In the genomic region with DNA sequence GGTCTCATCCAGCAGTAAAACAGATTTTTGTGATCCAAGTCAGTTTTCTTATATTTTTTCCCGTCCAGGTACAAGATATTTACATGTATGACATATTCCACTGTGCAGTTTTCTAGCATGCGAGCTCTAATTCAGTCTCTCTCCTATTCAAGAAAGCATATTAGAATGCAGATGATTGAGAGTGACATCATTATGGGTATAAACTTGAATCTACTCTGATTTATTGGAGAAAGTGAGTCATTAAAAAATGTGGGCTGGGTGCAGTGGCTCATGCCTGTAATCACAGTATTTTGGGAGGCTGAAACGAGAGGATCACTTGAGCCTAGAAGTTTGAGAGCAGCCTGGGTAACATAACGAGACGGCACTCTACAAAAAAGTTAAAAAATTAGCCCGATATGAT, we compare ENCODE assay signal across 17 cellular contexts. TPM values are rescaled to one million over a fixed set of nuclear protein-coding genes. Genes with fewer than 3 reads are reported as not detected.
DNase-seq lines count a peak whose midpoint lies in the region; ATAC-seq and TF ChIP-seq lines count a peak whose summit lies in the region.
"Had no signal": no experiment of that assay in that cellular context is flagged by ENCODE, and none has a peak within 500 bp of the region (broad histone marks: within the 10 kb centered on the region; RNA-seq: fewer than 3 reads in every experiment).

No MANE protein-coding gene starts in this region.

- H3K9me3 ChIP-seq in HEK293 (ENCODE audit: control insufficient read depth, insufficient read depth, low read depth, low read length), result no peaks in the 10 kb centered on the region
- H3K9me3 ChIP-seq: colonic mucosa had no signal

- H3K9me3 Mint-ChIP-seq in activated T-helper 17 cell treated with anti-CD3 and anti-CD28 coated beads, Interleukin-2, amount 50 U/mL, for 72 hours, result no peaks in the 10 kb centered on the region
- no peaks in the 10 kb centered on the region for H3K9me3 Mint-ChIP-seq in stimulated activated naive B cell treated with anti-CD40 and anti-IgM and Interleukin-4, amounts not matched to agents 10 μg/mL and 1 μg/mL and 100 μg/mL, for 72 hours

- no peak overlapping the region for H3K27ac ChIP-seq in HEK293 (ENCODE audit: extremely low read depth, low read depth, low read length)
- H3K27ac ChIP-seq: colonic mucosa, parathyroid adenoma had no signal

- peak overlapping the region; percentile 25 for H3K27ac Mint-ChIP-seq in activated T-helper 17 cell treated with anti-CD3 and anti-CD28 coated beads, Interleukin-2, amount 50 U/mL, for 72 hours
- no peak overlapping the region for H3K27ac Mint-ChIP-seq in stimulated activated naive B cell treated with anti-CD40 and anti-IgM and Interleukin-4, amounts not matched to agents 10 μg/mL and 1 μg/mL and 100 μg/mL, for 72 hours
- H3K27ac Mint-ChIP-seq: activated naive CD8-positive, alpha-beta T cell; B cell had no signal

- peaks cover 9% of the 10 kb centered on the region for H3K4me1 ChIP-seq in HEK293 (ENCODE audit: control insufficient read depth, insufficient read depth, low read length)
- H3K4me1 ChIP-seq: colonic mucosa, parathyroid adenoma had no signal

- TF ChIP-seq CTCF in HEK293 (tag by site-specific recombination; IDR thresholded peaks at IDR 0.05), result no peak

- peak; percentile 65 for ATAC-seq in activated T-helper 17 cell treated with anti-CD3 and anti-CD28 coated beads, Interleukin-2, amount 50 U/mL, for 72 hours (replicated peaks)
- ATAC-seq in GM18511 (IDR thresholded peaks at IDR 0.05; ENCODE audit: unreplicated experiment), result no peak
- no peak for ATAC-seq in stimulated activated naive B cell treated with anti-CD40 and anti-IgM and Interleukin-4, amounts not matched to agents 10 μg/mL and 1 μg/mL and 100 μg/mL, for 72 hours (replicated peaks)

- DNase-seq in AG08395 (ENCODE audit: low spot score) (peak; percentile 18), glomerular visceral epithelial cell (ENCODE audit: extremely low spot score) (peak; percentile 53), retina (no peak)
- DNase-seq in stimulated activated naive B cell treated with anti-CD40 and anti-IgM and Interleukin-4, amounts not matched to agents 10 μg/mL and 1 μg/mL and 100 μg/mL, for 72 hours, result no peak
- DNase-seq in stimulated activated CD8-positive, alpha-beta memory T cell treated with anti-CD3 and anti-CD28 coated beads, Interleukin-4, amount 100 ng/mL, for 48 hours, result no peak
- DNase-seq: activated CD8-positive, alpha-beta memory T cell treated with anti-CD3 and anti-CD28 coated beads, Interleukin-2, amount 50 U/mL, for 48 hours; colonic mucosa; DMS53; NCI-H187; NCI-H526 treated with DMSO at 0.1 percent for 48 hours; SHP77 treated with DMSO at 0.1 percent for 48 hours had no signal

- H3K4me1 Mint-ChIP-seq in activated T-helper 17 cell treated with anti-CD3 and anti-CD28 coated beads, Interleukin-2, amount 50 U/mL, for 72 hours, result peaks cover 11% of the 10 kb centered on the region
- H3K4me1 Mint-ChIP-seq in stimulated activated naive B cell treated with anti-CD40 and anti-IgM and Interleukin-4, amounts not matched to agents 10 μg/mL and 1 μg/mL and 100 μg/mL, for 72 hours, result peaks cover 3 to 7% of the 10 kb centered on the region in 2 donors

- CTCF ChIA-PET in HEK293 (lab: Yijun Ruan, JAX), result interaction anchor here (0.6 kb wide), 1 partner anchor 72 kb away, joined by 4 read pairs; no protein-coding TSS in a partner anchor

- peak overlapping the region; percentile 11 for H3K4me3 ChIP-seq in HEK293 (ENCODE audit: low read depth, low read length)
- H3K4me3 ChIP-seq: colonic mucosa had no signal

- no peaks in the 10 kb centered on the region for H3K27me3 Mint-ChIP-seq in activated T-helper 17 cell treated with anti-CD3 and anti-CD28 coated beads, Interleukin-2, amount 50 U/mL, for 72 hours
- no peaks in the 10 kb centered on the region for H3K27me3 Mint-ChIP-seq in stimulated activated naive B cell treated with anti-CD40 and anti-IgM and Interleukin-4, amounts not matched to agents 10 μg/mL and 1 μg/mL and 100 μg/mL, for 72 hours
- H3K27me3 Mint-ChIP-seq: activated naive CD8-positive, alpha-beta T cell; B cell had no signal

- POLR2A ChIA-PET in HEK293 (lab: Yijun Ruan, JAX), result interaction anchor here (0.6 kb wide), 1 partner anchor 26 kb away, joined by 3 read pairs; no protein-coding TSS in a partner anchor

- H3K4me3 Mint-ChIP-seq in activated T-helper 17 cell treated with anti-CD3 and anti-CD28 coated beads, Interleukin-2, amount 50 U/mL, for 72 hours, result no peak overlapping the region
- H3K4me3 Mint-ChIP-seq in stimulated activated naive B cell treated with anti-CD40 and anti-IgM and Interleukin-4, amounts not matched to agents 10 μg/mL and 1 μg/mL and 100 μg/mL, for 72 hours, result no peak overlapping the region
- H3K4me3 Mint-ChIP-seq: activated naive CD8-positive, alpha-beta T cell; B cell had no signal

- H3K36me3 ChIP-seq in HEK293 (ENCODE audit: control insufficient read depth in 2 of 2, insufficient read depth in 1 of 2, low read length in 2 of 2), result 0 out of 3 replicates have a peak, but pooled peaks cover 0 to 4% of the 10 kb centered on the region in 2 experiments
- H3K36me3 ChIP-seq: colonic mucosa had no signal

- no peaks in the 10 kb centered on the region for H3K36me3 Mint-ChIP-seq in activated T-helper 17 cell treated with anti-CD3 and anti-CD28 coated beads, Interleukin-2, amount 50 U/mL, for 72 hours (ENCODE audit: low read depth)
- H3K36me3 Mint-ChIP-seq in stimulated activated naive B cell treated with anti-CD40 and anti-IgM and Interleukin-4, amounts not matched to agents 10 μg/mL and 1 μg/mL and 100 μg/mL, for 72 hours, result no peaks in the 10 kb centered on the region
- H3K36me3 Mint-ChIP-seq: activated naive CD8-positive, alpha-beta T cell had no signal

TF ChIP-seq in HEK293, 187 proteins besides CTCF, POLR2A, EP300 and RAD21 (continues in another document):
- peak; percentile 87 for TF ChIP-seq ZNF629 (tag by site-specific recombination; IDR thresholded peaks at IDR 0.05)
- peak; percentile 39; the same call in 1 of the 2 replicates for TF ChIP-seq ZNF558 (tag by site-specific recombination; IDR thresholded peaks at IDR 0.05)
- peak; percentile 18; the same call in 1 of the 2 replicates for TF ChIP-seq PATZ1 (tag by site-specific recombination; IDR thresholded peaks at IDR 0.05)
- TF ChIP-seq GFI1B (tag by site-specific recombination; IDR thresholded peaks at IDR 0.05), result 0 out of 2 replicates have a peak, but pooled peaks have one; percentile 49
- TF ChIP-seq ZNF830 (tag by site-specific recombination; IDR thresholded peaks at IDR 0.05; ENCODE audit: low read depth), result no peak
- peak; percentile 62 for TF ChIP-seq ZBTB21 (tag by site-specific recombination; IDR thresholded peaks at IDR 0.05)
- TF ChIP-seq ZNF660 (tag by site-specific recombination; IDR thresholded peaks at IDR 0.05), result peak; percentile 41; the same call in 1 of the 2 replicates
- TF ChIP-seq ZNF2 (tag by site-specific recombination; IDR thresholded peaks at IDR 0.05), result peak; percentile 36; the same call in 1 of the 2 replicates
- TF ChIP-seq, protein P1, sequence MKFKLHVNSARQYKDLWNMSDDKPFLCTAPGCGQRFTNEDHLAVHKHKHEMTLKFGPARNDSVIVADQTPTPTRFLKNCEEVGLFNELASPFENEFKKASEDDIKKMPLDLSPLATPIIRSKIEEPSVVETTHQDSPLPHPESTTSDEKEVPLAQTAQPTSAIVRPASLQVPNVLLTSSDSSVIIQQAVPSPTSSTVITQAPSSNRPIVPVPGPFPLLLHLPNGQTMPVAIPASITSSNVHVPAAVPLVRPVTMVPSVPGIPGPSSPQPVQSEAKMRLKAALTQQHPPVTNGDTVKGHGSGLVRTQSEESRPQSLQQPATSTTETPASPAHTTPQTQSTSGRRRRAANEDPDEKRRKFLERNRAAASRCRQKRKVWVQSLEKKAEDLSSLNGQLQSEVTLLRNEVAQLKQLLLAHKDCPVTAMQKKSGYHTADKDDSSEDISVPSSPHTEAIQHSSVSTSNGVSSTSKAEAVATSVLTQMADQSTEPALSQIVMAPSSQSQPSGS (tag by site-specific recombination; IDR thresholded peaks at IDR 0.05; ENCODE audit: low read depth), result peak; percentile 92

RNA-seq across cellular contexts. Expression of gene FER, which starts 6.2 kb away (rescaled TPM):
- total RNA-seq in activated T-helper 17 cell treated with anti-CD3 and anti-CD28 coated beads, Interleukin-2, amount 50 U/mL, for 72 hours, result 1 to 10 TPM; 9.5 to 9.9 TPM

Comparison
In these comparisons a context has a peak if more than half of its experiments do, and no peak if none do; other contexts are left out.
1. DNase-seq: peak in AG08395 (single experiment) and glomerular visceral epithelial cell (single experiment); none in stimulated activated naive B cell treated with anti-CD40 and anti-IgM and Interleukin-4, amounts not matched to agents 10 μg/mL and 1 μg/mL and 100 μg/mL, for 72 hours (single experiment), retina (single experiment) and stimulated activated CD8-positive, alpha-beta memory T cell treated with anti-CD3 and anti-CD28 coated beads, Interleukin-4, amount 100 ng/mL, for 48 hours (single experiment).